8 cellular contexts compared by ENCODE assay signal in genomic region chr2:26785431-26786206, GRCh38. TPM values are rescaled to one million over a fixed set of nuclear protein-coding genes. Genes with fewer than 3 reads are reported as not detected.
A peak's percentile ranks its signal among the peaks of the same experiment; 100 is the strongest.
DNase-seq lines count a peak whose midpoint lies in the region; ATAC-seq, FAIRE-seq and TF ChIP-seq lines count a peak whose summit lies in the region.

Gene CENPA (plus strand): TSS chr2:26786056. CDS start chr2:26786197, 141 bp downstream.

- peak; percentile 94 for FAIRE-seq in GM12892 (lab: Jason Lieb, UNC)

- WGBS in heart right ventricle, 2 donors = 1% methylated on average over 55 of the region's 55 CpGs

- H3K4me1 ChIP-seq in heart right ventricle = peaks cover 0 to 18% (median 12%) of the 10 kb centered on the region in 9 donors

- peak; percentile 50 for TF ChIP-seq POLR2A in GM12892 (IDR thresholded peaks at IDR 0.05; ENCODE audit: low read depth, low read length)

- H3K36me3 ChIP-seq in heart right ventricle = peaks cover 0 to 12% (median 5%) of the 10 kb centered on the region in 9 donors

- DNase-seq in GM12892 (ENCODE audit: insufficient read length) (peak; percentile 97), NCI-H146 (lab: John Stamatoyannopoulos, UW) (peak; percentile 98), T-helper 1 cell (peak; percentile 86 to 99 (median 93)), amniotic epithelial cell (ENCODE audit: low read depth) (peak; percentile 100), heart right ventricle (peak; percentile 94 to 99), posterior cingulate gyrus (peak; percentile 90 to 99 (median 96)), ureter (ENCODE audit: low spot score) (peak; percentile 98)

- peak within 1 kb of the TSS; percentile 54 to 94 (median 70) for H3K4me3 ChIP-seq in heart right ventricle

- peak in 8 of 9 donors; percentile 32 to 63 (median 54) for TF ChIP-seq CTCF in heart right ventricle (IDR thresholded peaks at IDR 0.05)

- peak within 1 kb of the TSS in 5 of 10 donors; percentile 33 to 77 (median 42) for H3K27ac ChIP-seq in heart right ventricle

- ATAC-seq in HG02852 (IDR thresholded peaks at IDR 0.05; ENCODE audit: unreplicated experiment) = peak; percentile 98
- ATAC-seq in heart right ventricle = peak; percentile 98 to 100 (median 100)

- peaks cover 0 to 1% (median 0%) of the 10 kb centered on the region in 11 donors for H3K9me3 ChIP-seq in heart right ventricle

- intact Hi-C loops in heart right ventricle (cut with DNase I) = loop anchor here in 1 of 10 donors (10.0 kb wide), 1 partner anchor 419 kb away; no protein-coding TSS in a partner anchor
- intact Hi-C loops in posterior cingulate gyrus (cut with DNase I) = no loop called here

- H3K27me3 ChIP-seq in heart right ventricle = peaks cover 0 to 6% (median 0%) of the 10 kb centered on the region in 7 donors

RNA-seq across cellular contexts. Expression of gene CENPA, which starts in this region (rescaled TPM):
- polyA plus RNA-seq in GM12892 (2012; ENCODE audit: missing spikeins) = 17.0 TPM
- total RNA-seq in heart right ventricle (10 to 100 TPM in 3 of 10 donors, 1 to 10 TPM in 4, under 1 TPM in 1, not detected in 2; 0.30 to 33.1 (median 6.1) TPM), ureter (0.26 TPM)
- polyA plus RNA-seq in heart right ventricle = 1 to 10 TPM in 1 of 2 donors, under 1 TPM in 1; 0.25 to 1.5 TPM

Comparison
In these comparisons a context has a peak if more than half of its experiments do, and no peak if none do; other contexts are left out.
1. Peak in DNase-seq in ureter; RNA of the gene not detected or under 1 TPM.